17 cellular contexts compared by ENCODE assay signal in the genomic region with DNA sequence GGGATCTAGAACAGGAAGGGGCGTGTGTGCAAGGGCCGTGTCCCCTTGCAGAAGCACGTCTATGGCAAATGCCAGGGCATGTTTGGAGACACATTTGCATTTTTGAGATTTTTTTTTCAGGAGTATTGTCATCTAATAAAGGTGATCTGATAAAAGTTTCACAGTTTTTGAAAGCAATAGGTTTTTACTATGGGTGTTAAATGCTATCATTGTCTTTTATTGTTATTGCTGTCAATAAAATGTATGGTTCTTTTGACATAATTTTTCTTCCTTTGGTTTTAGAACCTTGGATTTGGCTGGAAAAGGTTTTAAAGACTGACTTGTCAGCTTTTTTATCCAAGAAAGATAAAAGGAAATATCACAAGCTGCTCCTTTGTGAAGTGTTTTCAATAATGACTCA.
"Had no signal": no experiment of that assay in that cellular context is flagged by ENCODE, and none has a peak within 500 bp of the region (broad histone marks: within the 10 kb centered on the region; RNA-seq: fewer than 3 reads in every experiment).

No MANE protein-coding gene starts in this region.

- H3K4me1 ChIP-seq: adrenal gland, tibial artery had no signal

- H3K9me3 ChIP-seq: adrenal gland, tibial artery had no signal

- H3K36me3 ChIP-seq: adrenal gland, tibial artery had no signal

- H3K4me3 ChIP-seq: adrenal gland, lung, tibial artery had no signal

- H3K4me1 Mint-ChIP-seq: mesothelial cell of epicardium had no signal

- H3K27ac Mint-ChIP-seq: activated CD4-positive, alpha-beta T cell treated with anti-CD3 and anti-CD28 coated beads, Interleukin-2, amount 10 ng/mL, durations not matched to agents 24 days and 14 days; activated naive CD4-positive, alpha-beta T cell treated with anti-CD3 and anti-CD28 coated beads, Interleukin-2, amount 50 U/mL, for 72 hours; activated T-cell treated with anti-CD3 and anti-CD28 coated beads, Interleukin-2, amount 50 U/mL, for 72 hours; endodermal cell; mesothelial cell of epicardium had no signal

- H3K27ac ChIP-seq: adrenal gland, tibial artery had no signal

- DNase-seq: activated CD4-positive, alpha-beta T cell treated with anti-CD3 and anti-CD28 coated beads, Interleukin-2, amount 10 ng/mL, durations not matched to agents 24 days and 14 days; activated CD8-positive, alpha-beta memory T cell treated with anti-CD3 and anti-CD28 coated beads, Interleukin-2, amount 50 U/mL, for 48 hours; activated gamma-delta T cell; activated T-cell treated with anti-CD3 and anti-CD28 coated beads, Interleukin-2, amount 50 U/mL, for 72 hours; adrenal gland; endodermal cell; hypothalamus; occipital lobe; retina; stimulated activated naive CD4-positive, alpha-beta T cell; T-helper 1 cell; T1000; tibial artery had no signal

- H3K4me3 Mint-ChIP-seq: activated CD4-positive, alpha-beta T cell treated with anti-CD3 and anti-CD28 coated beads, Interleukin-2, amount 10 ng/mL, durations not matched to agents 24 days and 14 days; activated T-cell treated with anti-CD3 and anti-CD28 coated beads, Interleukin-2, amount 50 U/mL, for 72 hours; endodermal cell; mesothelial cell of epicardium had no signal

- ATAC-seq: activated naive CD4-positive, alpha-beta T cell treated with anti-CD3 and anti-CD28 coated beads, Interleukin-2, amount 50 U/mL, for 72 hours; activated T-cell treated with anti-CD3 and anti-CD28 coated beads, Interleukin-2, amount 50 U/mL, for 72 hours; left lobe of liver had no signal
